ENCODE assay signal across 8 cellular contexts in genomic region chr3:14431556-14431927, GRCh38. TPM values are rescaled to one million over a fixed set of nuclear protein-coding genes. Genes with fewer than 3 reads are reported as not detected.
DNase-seq lines count a peak whose midpoint lies in the region; ATAC-seq, FAIRE-seq and TF ChIP-seq lines count a peak whose summit lies in the region.

No MANE protein-coding gene starts in this region.

- peak overlapping the region; percentile 89; the same call in 1 of the 2 replicates for H3K56ac ChIP-seq in IMR-90 (ENCODE audit: extremely low read depth, insufficient read depth, low read length)

- in situ Hi-C loops in GM13976 (cut with MboI; ENCODE audit: low sequenced_read_pairs, unreplicated experiment) = no loop called here
- in situ Hi-C loops in IMR-90 (cut with MboI; ENCODE audit: low sequenced_read_pairs) = no loop called here

- H3K79me2 ChIP-seq in astrocyte (ENCODE audit: insufficient read depth, low read length) = peaks cover 5% of the 10 kb centered on the region

- peak; percentile 28 for ATAC-seq in GM21619 (IDR thresholded peaks at IDR 0.05; ENCODE audit: unreplicated experiment)
- no peak for ATAC-seq in IMR-90 (ENCODE audit: low read depth)
- peak; percentile 12 to 25 for ATAC-seq in natural killer cell treated with Interleukin-12 subunit alpha and Interleukin-12 subunit beta and Interleukin-15 and Interleukin-18, amount 100 ng/mL, for 72 hours

- peaks cover 2% of the 10 kb centered on the region for H3K9me3 Mint-ChIP-seq in astrocyte (ENCODE audit: unreplicated experiment)
- no peaks in the 10 kb centered on the region for H3K9me3 Mint-ChIP-seq in natural killer cell treated with Interleukin-12 subunit alpha and Interleukin-12 subunit beta and Interleukin-15 and Interleukin-18, amount 100 ng/mL, for 72 hours

- no peak for TF ChIP-seq RAD21 in IMR-90 (IDR thresholded peaks at IDR 0.05; ENCODE audit: low read length)

- no peaks in the 10 kb centered on the region for H3K27me3 Mint-ChIP-seq in astrocyte (ENCODE audit: low read depth, unreplicated experiment)
- no peaks in the 10 kb centered on the region for H3K27me3 Mint-ChIP-seq in natural killer cell treated with Interleukin-12 subunit alpha and Interleukin-12 subunit beta and Interleukin-15 and Interleukin-18, amount 100 ng/mL, for 72 hours

- no peaks in the 10 kb centered on the region for H3K36me3 Mint-ChIP-seq in astrocyte (ENCODE audit: low read depth, unreplicated experiment)
- H3K36me3 Mint-ChIP-seq in natural killer cell treated with Interleukin-12 subunit alpha and Interleukin-12 subunit beta and Interleukin-15 and Interleukin-18, amount 100 ng/mL, for 72 hours = no peaks in the 10 kb centered on the region

- peak overlapping the region; percentile 41 for H3K14ac ChIP-seq in IMR-90 (replicated peaks; ENCODE audit: low read depth, low read length)

- intact Hi-C loops in IMR-90 (cut with micrococcal nuclease) = no loop called here

- peaks cover 39% of the 10 kb centered on the region for H3K4me1 Mint-ChIP-seq in astrocyte (ENCODE audit: low read depth, unreplicated experiment)
- H3K4me1 Mint-ChIP-seq in natural killer cell treated with Interleukin-12 subunit alpha and Interleukin-12 subunit beta and Interleukin-15 and Interleukin-18, amount 100 ng/mL, for 72 hours (ENCODE audit: low read depth in 2 of 2) = peaks cover 66 to 75% of the 10 kb centered on the region in 2 donors

- peak overlapping the region; percentile 91 for H3K27ac Mint-ChIP-seq in astrocyte (ENCODE audit: unreplicated experiment)
- peak overlapping the region; percentile 88 to 97 for H3K27ac Mint-ChIP-seq in natural killer cell treated with Interleukin-12 subunit alpha and Interleukin-12 subunit beta and Interleukin-15 and Interleukin-18, amount 100 ng/mL, for 72 hours

- H2BK20ac ChIP-seq in IMR-90 (ENCODE audit: low read depth, low read length) = peak overlapping the region; percentile 75

- H2AK5ac ChIP-seq in IMR-90 (ENCODE audit: low read depth, low read length) = peak overlapping the region; percentile 98

- peak overlapping the region; percentile 47 for H4K5ac ChIP-seq in IMR-90 (ENCODE audit: low read depth, low read length)

- FAIRE-seq in astrocyte (lab: Jason Lieb, UNC) = no peak

- dilution Hi-C loops in IMR-90 (cut with HindIII; ENCODE audit: low sequenced_read_pairs, unreplicated experiment) = no loop called here

- no peaks in the 10 kb centered on the region for H3K36me3 ChIP-seq in IMR-90 (ENCODE audit: control insufficient read depth, insufficient read depth, low read length)
- H3K36me3 ChIP-seq in astrocyte (ENCODE audit: insufficient read depth, low read length) = no peaks in the 10 kb centered on the region

- peak overlapping the region; percentile 8 for H3K18ac ChIP-seq in IMR-90 (ENCODE audit: low read depth, low read length)

- peaks cover 20 to 84% of the 10 kb centered on the region in 2 experiments for H3K79me1 ChIP-seq in IMR-90 (ENCODE audit: low read depth in 1 of 2, low read length in 2 of 2)

- H4K91ac ChIP-seq in IMR-90 (ENCODE audit: insufficient read depth, low read depth, low read length) = peak overlapping the region; percentile 78

- H3K9me3 ChIP-seq in IMR-90 (ENCODE audit: control insufficient read depth, insufficient read depth, low read length) (no peaks in the 10 kb centered on the region), astrocyte (ENCODE audit: insufficient read depth, low read depth, low read length) (no peaks in the 10 kb centered on the region)

- H3K27ac ChIP-seq in IMR-90 (ENCODE audit: insufficient read depth, low read length) (peak overlapping the region; percentile 60), astrocyte (ENCODE audit: low read depth, low read length) (peak overlapping the region; percentile 16)

- H2AK9ac ChIP-seq in IMR-90 (replicated peaks; ENCODE audit: low read depth, low read length, poor library complexity) = peak overlapping the region; percentile 55

- POLR2A ChIA-PET in IMR-90 (lab: Charles Lee; ENCODE audit: unreplicated experiment) = no interaction called here

- BruUV-seq in IMR-90 (replicated peaks; lab: Mats Ljungman, UMichigan) = no TSS peak

- H3K4me1 ChIP-seq in IMR-90 (ENCODE audit: control insufficient read depth, insufficient read depth, low read length) = peaks cover 35% of the 10 kb centered on the region
- H3K4me1 ChIP-seq in astrocyte (ENCODE audit: insufficient read depth, low read length) = peaks cover 45% of the 10 kb centered on the region

- H3K4me3 Mint-ChIP-seq in astrocyte (ENCODE audit: unreplicated experiment) = peak overlapping the region; percentile 45
- H3K4me3 Mint-ChIP-seq in natural killer cell treated with Interleukin-12 subunit alpha and Interleukin-12 subunit beta and Interleukin-15 and Interleukin-18, amount 100 ng/mL, for 72 hours = peak overlapping the region; percentile 88

- H4K8ac ChIP-seq in IMR-90 (ENCODE audit: low read depth in 2 of 2, low read length in 2 of 2) = peak overlapping the region; percentile 59 to 73

- peaks cover 30% of the 10 kb centered on the region for H3K9me1 ChIP-seq in IMR-90 (ENCODE audit: insufficient read depth, low read length)

- H3K23ac ChIP-seq in IMR-90 (ENCODE audit: low read depth, low read length) = peak overlapping the region; percentile 81

- no peaks in the 10 kb centered on the region for H3K27me3 ChIP-seq in IMR-90 (ENCODE audit: control insufficient read depth, insufficient read depth, low read length)
- H3K27me3 ChIP-seq in astrocyte (ENCODE audit: insufficient read depth, low read length) = no peaks in the 10 kb centered on the region

- H3K4me2 ChIP-seq in IMR-90 (ENCODE audit: low read depth, low read length) (no peak overlapping the region), astrocyte (ENCODE audit: low read length) (peak overlapping the region; percentile 70)

- peak overlapping the region; percentile 70 for H2BK5ac ChIP-seq in IMR-90 (ENCODE audit: low read depth, low read length, poor library complexity, severe bottlenecking)

- peaks cover 7% of the 10 kb centered on the region; the same call in 1 of the 2 replicates for H4K20me1 ChIP-seq in IMR-90 (ENCODE audit: insufficient read depth, low read length)
- peaks cover 35% of the 10 kb centered on the region for H4K20me1 ChIP-seq in astrocyte (ENCODE audit: insufficient read depth, low read length)

- peak; percentile 37 for TF ChIP-seq CTCF in GM13976 (IDR thresholded peaks at IDR 0.05; ENCODE audit: borderline replicate concordance, control extremely low read depth, extremely low read depth, insufficient read depth, missing control alignments)
- no peak for TF ChIP-seq CTCF in IMR-90 (conservative IDR thresholded peaks at IDR 0.05; ENCODE audit: low read depth, low read length)
- no peak for TF ChIP-seq CTCF in astrocyte (IDR thresholded peaks at IDR 0.05; ENCODE audit: insufficient read depth, low read depth, low read length)

- peak overlapping the region; percentile 83 for H2BK120ac ChIP-seq in IMR-90 (ENCODE audit: low read depth, low read length)

- TF ChIP-seq POLR2A in IMR-90 (IDR thresholded peaks at IDR 0.05; ENCODE audit: low read depth, low read length) = no peak

- CTCF ChIA-PET in IMR-90 (lab: Yijun Ruan, JAX) = interaction anchor here (1.5 to 2.4 kb wide), 2 partner anchors 10 to 38 kb away, joined by 4 to 6 read pairs; no protein-coding TSS in a partner anchor

- H3K4me3 ChIP-seq in IMR-90 (ENCODE audit: insufficient read depth, low read depth, low read length) (no peak overlapping the region), astrocyte (ENCODE audit: insufficient read depth, low read depth, low read length) (no peak overlapping the region)

- H3K4ac ChIP-seq in IMR-90 (ENCODE audit: low read depth, low read length) = peak overlapping the region; percentile 87

- no peak overlapping the region for H2AFZ ChIP-seq in IMR-90 (replicated peaks; ENCODE audit: low read length, poor library complexity)
- H2AFZ ChIP-seq in astrocyte (ENCODE audit: low read depth, low read length) = no peak overlapping the region

- WGBS in IMR-90 (ENCODE audit: extremely low coverage in 2 of 2, insufficient read length in 1 of 2), 2 experiments = 84% methylated on average over 4 of the region's 8 CpGs; no CpG with 5 or more reads in 1 of the 2 experiments

- peak; percentile 65 for DNase-seq in GM13976 (ENCODE audit: low spot score)
- no peak for DNase-seq in IMR-90
- DNase-seq in astrocyte (ENCODE audit: low read depth) = no peak
- no peak for DNase-seq in natural killer cell treated with Interleukin-12 subunit alpha and Interleukin-12 subunit beta and Interleukin-15 and Interleukin-18, amount 100 ng/mL, for 72 hours (ENCODE audit: low spot score)
- no peak for DNase-seq in NCI-H524 treated with DMSO at 0.1 percent for 48 hours (lab: John Stamatoyannopoulos, UW)
- no peak for DNase-seq in mesenteric fat pad (ENCODE audit: low spot score)
- no peak for DNase-seq in activated CD4-positive, CD25-positive, alpha-beta regulatory T cell treated with anti-CD3 and anti-CD28 coated beads, Interleukin-2, amount 50 U/mL, for 72 hours

- H3K9ac ChIP-seq in IMR-90 (ENCODE audit: low read depth, low read length) = peak overlapping the region; percentile 42; the same call in 1 of the 2 replicates
- no peak overlapping the region for H3K9ac ChIP-seq in astrocyte (ENCODE audit: low read length)

- peak overlapping the region; percentile 94; the same call in 2 of the 3 replicates for H2BK15ac ChIP-seq in IMR-90 (ENCODE audit: low read depth, low read length)

TF ChIP-seq in IMR-90, 13 proteins besides CTCF, POLR2A, EP300 and RAD21 (continues in another document):
- TF ChIP-seq NFE2L2 (IDR thresholded peaks at IDR 0.05; ENCODE audit: low read depth, low read length) (no peak), BHLHE40 (IDR thresholded peaks at IDR 0.05; ENCODE audit: low read depth, low read length) (no peak), CEBPB (IDR thresholded peaks at IDR 0.05; ENCODE audit: low read depth, low read length) (no peak), MXI1 (IDR thresholded peaks at IDR 0.05; ENCODE audit: borderline replicate concordance, low read depth, low read length) (no peak), USF2 (IDR thresholded peaks at IDR 0.05; ENCODE audit: low read depth, low read length) (no peak), SMC3 (IDR thresholded peaks at IDR 0.05; ENCODE audit: low read depth, low read length) (no peak), CHD1 (IDR thresholded peaks at IDR 0.05; ENCODE audit: low read depth, low read length) (no peak)

RNA-seq across cellular contexts. Expression of gene SLC6A6, which starts 29.1 kb away (rescaled TPM):
- 29.9 and 32.5 TPM in 2 replicates for total RNA-seq in IMR-90 (2012; rRNA removed)
- 39.3 and 39.4 TPM in 2 replicates for polyA plus RNA-seq in IMR-90 (2012; rRNA removed)
- polyA plus RNA-seq in IMR-90 (2012; cell fraction: cytosol; rRNA removed) = 14.9 and 24.2 TPM in 2 replicates
- 70.6 and 99.2 TPM in 2 replicates for polyA plus RNA-seq in IMR-90 (2012; cell fraction: nucleus; rRNA removed; ENCODE audit: low replicate concordance)
- 18.6 and 24.2 TPM in 2 replicates for total RNA-seq in astrocyte
- total RNA-seq in natural killer cell treated with Interleukin-12 subunit alpha and Interleukin-12 subunit beta and Interleukin-15 and Interleukin-18, amount 100 ng/mL, for 72 hours = 10 to 100 TPM; 20.4 to 56.7 TPM
- 49.3 TPM for total RNA-seq in mesenteric fat pad
